In genomic region chr3:156674046-156674910, GRCh38 we compare ENCODE assay signal across 8 cellular contexts. TPM values are rescaled to one million over a fixed set of nuclear protein-coding genes. Genes with fewer than 3 reads are reported as not detected.
A peak's percentile ranks its signal among the peaks of the same experiment; 100 is the strongest.
DNase-seq lines count a peak whose midpoint lies in the region; ATAC-seq and TF ChIP-seq lines count a peak whose summit lies in the region.

TSS of gene TIPARP (plus strand) at chr3:156674590. CDS start at chr3:156677698, 3,108 bp downstream.

- H3K9ac ChIP-seq in SK-N-SH = peak within 1 kb of the TSS; percentile 79

- peaks cover 41% of the 10 kb centered on the region for H3K4me1 Mint-ChIP-seq in activated naive CD4-positive, alpha-beta T cell treated with anti-CD3 and anti-CD28 coated beads, Interleukin-2, amount 50 U/mL, for 24 hours

- TF ChIP-seq RAD21 in SK-N-SH (IDR thresholded peaks at IDR 0.05; ENCODE audit: low read length) = peak; percentile 64

- peaks cover 13% of the 10 kb centered on the region for H4K20me1 ChIP-seq in SK-N-SH (ENCODE audit: insufficient read depth)

- peak; percentile 80 for ATAC-seq in HG02588 (IDR thresholded peaks at IDR 0.05; ENCODE audit: unreplicated experiment)

- no peaks in the 10 kb centered on the region for H3K9me2 ChIP-seq in SK-N-SH

- peak within 1 kb of the TSS; percentile 86 to 92 for H3K27ac ChIP-seq in SK-N-SH (ENCODE audit: low read depth in 2 of 2, low read length in 1 of 2)
- H3K27ac ChIP-seq in temporal lobe (ENCODE audit: low read depth, low read length) = peak within 1 kb of the TSS; percentile 58

- peak within 1 kb of the TSS; percentile 97 for H3K27ac Mint-ChIP-seq in activated naive CD4-positive, alpha-beta T cell treated with anti-CD3 and anti-CD28 coated beads, Interleukin-2, amount 50 U/mL, for 24 hours

- no peaks in the 10 kb centered on the region for H3K9me3 ChIP-seq in SK-N-SH

- no peaks in the 10 kb centered on the region for H3K9me3 Mint-ChIP-seq in activated naive CD4-positive, alpha-beta T cell treated with anti-CD3 and anti-CD28 coated beads, Interleukin-2, amount 50 U/mL, for 24 hours

- H3K36me3 ChIP-seq in SK-N-SH (replicated peaks in 1 of 2; ENCODE audit: control insufficient read depth in 1 of 2, insufficient read depth in 2 of 2, low read length in 1 of 2) = peaks cover 13 to 18% of the 10 kb centered on the region in 2 experiments

- TF ChIP-seq CTCF in GM10266 (IDR thresholded peaks at IDR 0.05; ENCODE audit: control insufficient read depth, insufficient read depth, low read depth, missing control alignments) = peak; percentile 75
- peak; percentile 67 for TF ChIP-seq CTCF in SK-N-SH (IDR thresholded peaks at IDR 0.05)

- peaks cover 0 to 7% of the 10 kb centered on the region in 2 experiments; a peak in 2 of 4 replicates for H3K4me1 ChIP-seq in SK-N-SH (ENCODE audit: control insufficient read depth in 1 of 2, insufficient read depth in 2 of 2, low read depth in 1 of 2, low read length in 1 of 2)

- H3K27me3 ChIP-seq in SK-N-SH (ENCODE audit: insufficient read depth) = no peaks in the 10 kb centered on the region

- H3K4me3 ChIP-seq in SK-N-SH (ENCODE audit: low read depth in 2 of 2, low read length in 1 of 2) = peak within 1 kb of the TSS; percentile 89 to 91

- CTCF ChIA-PET in SK-N-SH (lab: Yijun Ruan, JAX) = interaction anchor here (0.6 to 5.6 kb wide), 58 partner anchors 8 to 524 kb away, joined by 3 to 75 read pairs (median 4); partner anchors contain the start of gene SSR3

- POLR2A ChIA-PET in SK-N-SH (lab: Yijun Ruan, JAX) = interaction anchor here (1.6 to 1.8 kb wide), 2 partner anchors 414 to 415 kb away, joined by 7 to 13 read pairs; no protein-coding TSS in a partner anchor

- WGBS in SK-N-SH (ENCODE audit: low lambda C conversion rate) = no CpG with 5 or more reads among the region's 105 CpGs

- peak; percentile 97 for DNase-seq in GM10266 (ENCODE audit: extremely low spot score)
- DNase-seq in NCI-H1048 (lab: John Stamatoyannopoulos, UW) = peak; percentile 92
- peak; percentile 99 for DNase-seq in SK-N-SH
- DNase-seq in globus pallidus (ENCODE audit: low spot score) = peak; percentile 99
- DNase-seq in occipital lobe (lab: John Stamatoyannopoulos, UW) = peak; percentile 97

- peaks cover 47% of the 10 kb centered on the region for H3K79me2 ChIP-seq in SK-N-SH (ENCODE audit: insufficient read depth)

- peak within 1 kb of the TSS; percentile 95 for H3K4me3 Mint-ChIP-seq in activated naive CD4-positive, alpha-beta T cell treated with anti-CD3 and anti-CD28 coated beads, Interleukin-2, amount 50 U/mL, for 24 hours

- TF ChIP-seq EP300 in SK-N-SH (IDR thresholded peaks at IDR 0.05; ENCODE audit: borderline replicate concordance in 1 of 2, low read depth in 1 of 2, low read length in 1 of 2) = peak; percentile 26 to 31; a peak in 1 of 4 replicates

- peak within 1 kb of the TSS; percentile 84 for H2AFZ ChIP-seq in SK-N-SH (ENCODE audit: low read depth)

- H3K27me3 Mint-ChIP-seq in activated naive CD4-positive, alpha-beta T cell treated with anti-CD3 and anti-CD28 coated beads, Interleukin-2, amount 50 U/mL, for 24 hours = no peaks in the 10 kb centered on the region

- H3F3A ChIP-seq in SK-N-SH (replicated peaks; ENCODE audit: insufficient read depth) = peaks cover 8% of the 10 kb centered on the region

- peaks cover 12% of the 10 kb centered on the region for H3K36me3 Mint-ChIP-seq in activated naive CD4-positive, alpha-beta T cell treated with anti-CD3 and anti-CD28 coated beads, Interleukin-2, amount 50 U/mL, for 24 hours

- H3K4me2 ChIP-seq in SK-N-SH = peak within 1 kb of the TSS; percentile 77

TF ChIP-seq in SK-N-SH, 30 proteins besides CTCF, POLR2A, EP300 and RAD21:
- TF ChIP-seq SMC3 (IDR thresholded peaks at IDR 0.05; ENCODE audit: low read depth, low read length) (peak; percentile 59), MEF2A (IDR thresholded peaks at IDR 0.05; ENCODE audit: borderline replicate concordance, low read depth) (no peak), TCF12 (IDR thresholded peaks at IDR 0.05) (peak; percentile 10; the same call in 1 of the 2 replicates), ELF1 (IDR thresholded peaks at IDR 0.05) (peak; percentile 82), FOSL2 (IDR thresholded peaks at IDR 0.05; ENCODE audit: borderline replicate concordance, low read depth) (no peak), MAX (IDR thresholded peaks at IDR 0.05; ENCODE audit: low read depth) (peak; percentile 67), EZH2phosphoT487 (IDR thresholded peaks at IDR 0.05; ENCODE audit: borderline replicate concordance, low read depth) (no peak), POLR2AphosphoS5 (IDR thresholded peaks at IDR 0.05; ENCODE audit: low read depth, low read length) (peak; percentile 95), TAF1 (IDR thresholded peaks at IDR 0.05; ENCODE audit: borderline replicate concordance, low read depth, low read length) (peak; percentile 98), FOXJ3 (CRISPR knock-in tag; IDR thresholded peaks at IDR 0.05) (peak; percentile 64; the same call in 1 of the 2 replicates), GATA2 (CRISPR knock-in tag; IDR thresholded peaks at IDR 0.05) (no peak), NFIC (IDR thresholded peaks at IDR 0.05; ENCODE audit: borderline replicate concordance) (peak; percentile 19; the same call in 1 of the 2 replicates), MXI1 (IDR thresholded peaks at IDR 0.05; ENCODE audit: low read depth, low read length) (peak; percentile 95), NRF1 (IDR thresholded peaks at IDR 0.05; ENCODE audit: low read depth, low read length) (peak; percentile 80), TEAD4 (IDR thresholded peaks at IDR 0.05; ENCODE audit: borderline replicate concordance, insufficient read depth) (peak; percentile 38; the same call in 1 of the 2 replicates), RFX5 (IDR thresholded peaks at IDR 0.05; ENCODE audit: low read length) (0 out of 2 replicates have a peak, but pooled peaks have one; percentile 30), RXRA (IDR thresholded peaks at IDR 0.05; ENCODE audit: borderline replicate concordance, low read depth) (no peak), REST (IDR thresholded peaks at IDR 0.05; ENCODE audit: low read depth, low read length) (peak; percentile 55; the same call in 1 of the 2 replicates), PBX3 (IDR thresholded peaks at IDR 0.05) (peak; percentile 49), SIN3A (IDR thresholded peaks at IDR 0.05; ENCODE audit: borderline replicate concordance, low read depth, low read length) (peak; percentile 83), JUND (IDR thresholded peaks at IDR 0.05) (no peak), GABPA (IDR thresholded peaks at IDR 0.05; ENCODE audit: low read depth) (0 out of 2 replicates have a peak, but pooled peaks have one; percentile 27), YY1 (IDR thresholded peaks at IDR 0.05; ENCODE audit: low read depth) (no peak)

RNA-seq across cellular contexts. Expression of gene TIPARP, which starts in this region (rescaled TPM):
- 6.2 TPM in 2 replicates for polyA plus RNA-seq in SK-N-SH (2012; rRNA removed)
- 6.5 and 10.8 TPM in 2 replicates for polyA plus RNA-seq in SK-N-SH (2012; cell fraction: cytosol; rRNA removed)
- polyA plus RNA-seq in SK-N-SH (2012; cell fraction: nucleus; rRNA removed) = 3.7 and 11.4 TPM in 2 replicates
- total RNA-seq in occipital lobe (34.0 TPM), temporal lobe (32.9 TPM)

Comparison
In these comparisons a context has a peak if more than half of its experiments do, and no peak if none do; other contexts are left out.
1. Peak in every context shown above with its lines: DNase-seq, ATAC-seq, H3K4me3 ChIP-seq and H3K27ac ChIP-seq.